ENCODE assay signal across 1 cellular context in genomic region chr9:111900934-111901612, GRCh38.
TF ChIP-seq lines count a peak whose summit lies in the region.

No MANE protein-coding gene starts in this region.

TF ChIP-seq in liver, 16 proteins besides CTCF, POLR2A, EP300 and RAD21 (continued from another document):
- TF ChIP-seq, protein P1, sequence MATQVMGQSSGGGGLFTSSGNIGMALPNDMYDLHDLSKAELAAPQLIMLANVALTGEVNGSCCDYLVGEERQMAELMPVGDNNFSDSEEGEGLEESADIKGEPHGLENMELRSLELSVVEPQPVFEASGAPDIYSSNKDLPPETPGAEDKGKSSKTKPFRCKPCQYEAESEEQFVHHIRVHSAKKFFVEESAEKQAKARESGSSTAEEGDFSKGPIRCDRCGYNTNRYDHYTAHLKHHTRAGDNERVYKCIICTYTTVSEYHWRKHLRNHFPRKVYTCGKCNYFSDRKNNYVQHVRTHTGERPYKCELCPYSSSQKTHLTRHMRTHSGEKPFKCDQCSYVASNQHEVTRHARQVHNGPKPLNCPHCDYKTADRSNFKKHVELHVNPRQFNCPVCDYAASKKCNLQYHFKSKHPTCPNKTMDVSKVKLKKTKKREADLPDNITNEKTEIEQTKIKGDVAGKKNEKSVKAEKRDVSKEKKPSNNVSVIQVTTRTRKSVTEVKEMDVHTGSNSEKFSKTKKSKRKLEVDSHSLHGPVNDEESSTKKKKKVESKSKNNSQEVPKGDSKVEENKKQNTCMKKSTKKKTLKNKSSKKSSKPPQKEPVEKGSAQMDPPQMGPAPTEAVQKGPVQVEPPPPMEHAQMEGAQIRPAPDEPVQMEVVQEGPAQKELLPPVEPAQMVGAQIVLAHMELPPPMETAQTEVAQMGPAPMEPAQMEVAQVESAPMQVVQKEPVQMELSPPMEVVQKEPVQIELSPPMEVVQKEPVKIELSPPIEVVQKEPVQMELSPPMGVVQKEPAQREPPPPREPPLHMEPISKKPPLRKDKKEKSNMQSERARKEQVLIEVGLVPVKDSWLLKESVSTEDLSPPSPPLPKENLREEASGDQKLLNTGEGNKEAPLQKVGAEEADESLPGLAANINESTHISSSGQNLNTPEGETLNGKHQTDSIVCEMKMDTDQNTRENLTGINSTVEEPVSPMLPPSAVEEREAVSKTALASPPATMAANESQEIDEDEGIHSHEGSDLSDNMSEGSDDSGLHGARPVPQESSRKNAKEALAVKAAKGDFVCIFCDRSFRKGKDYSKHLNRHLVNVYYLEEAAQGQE (IDR thresholded peaks at IDR 0.05): peak; percentile 59
- TF ChIP-seq FOXA2 (IDR thresholded peaks at IDR 0.05) (no peak), FOXA1 (IDR thresholded peaks at IDR 0.05) (peak; percentile 15)
TF ChIP-seq in liver: peak in this region for 7.
